ENCODE assay signal across 8 cellular contexts in the genomic region with DNA sequence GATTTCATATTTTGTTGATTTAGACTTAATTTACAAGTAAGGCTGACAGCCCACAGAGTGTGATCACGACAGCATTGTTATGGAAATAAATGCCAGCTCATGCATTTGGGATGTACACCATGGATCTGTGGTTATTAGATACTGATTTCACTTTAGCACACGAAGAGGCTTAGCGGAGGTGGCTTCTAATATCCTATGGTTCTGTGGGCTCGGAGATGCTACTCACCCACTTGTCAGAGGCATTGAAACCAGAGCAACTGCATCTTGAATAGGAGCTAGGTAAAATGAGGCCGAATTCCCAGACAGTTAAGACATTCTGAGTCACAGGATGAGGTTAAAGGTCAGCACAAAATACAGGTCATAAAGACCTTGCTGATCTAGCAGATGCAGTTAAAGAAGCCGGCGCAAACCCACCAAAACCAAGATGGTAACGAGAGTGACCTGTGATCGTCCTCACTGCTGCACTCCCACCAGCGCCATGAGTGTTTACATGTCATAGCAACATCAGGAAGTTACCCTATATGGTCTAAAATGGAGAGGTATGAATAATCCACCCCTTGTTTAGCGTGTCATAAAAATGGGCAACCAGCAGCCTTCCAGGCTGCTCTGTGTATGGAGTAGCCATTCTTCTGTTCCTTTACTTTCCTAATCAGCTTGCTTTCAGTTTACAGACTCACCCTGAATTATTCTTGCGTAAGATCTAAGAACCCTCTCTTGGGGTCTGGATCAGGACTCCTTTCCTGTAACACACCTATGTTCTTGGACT.
DNase-seq lines count a peak whose midpoint lies in the region; ATAC-seq, FAIRE-seq and TF ChIP-seq lines count a peak whose summit lies in the region.
"Had no signal": no experiment of that assay in that cellular context is flagged by ENCODE, and none has a peak within 500 bp of the region (broad histone marks: within the 10 kb centered on the region; RNA-seq: fewer than 3 reads in every experiment).

No MANE protein-coding gene starts in this region.

- no peak for TF ChIP-seq POLR2A in GM12892 (IDR thresholded peaks at IDR 0.05; ENCODE audit: low read depth, low read length)

- POLR2A ChIA-PET in SK-N-SH (lab: Yijun Ruan, JAX) = no interaction called here

- no peaks in the 10 kb centered on the region for H3K36me3 Mint-ChIP-seq in stimulated activated effector memory CD8-positive, alpha-beta T cell treated with anti-CD3 and anti-CD28 coated beads, Interleukin-12 subunit alpha, Interleukin-12 subunit beta, amount 100 ng/mL, for 72 hours

- peak overlapping the region; percentile 30 for H3K4me2 ChIP-seq in SK-N-SH

- H3K27me3 ChIP-seq in SK-N-SH (ENCODE audit: insufficient read depth) = no peaks in the 10 kb centered on the region

- peaks cover 0 to 6% of the 10 kb centered on the region in 2 experiments for H3K36me3 ChIP-seq in SK-N-SH (replicated peaks in 1 of 2; ENCODE audit: control insufficient read depth in 1 of 2, insufficient read depth in 2 of 2, low read length in 1 of 2)

- H3K79me2 ChIP-seq in SK-N-SH (ENCODE audit: insufficient read depth) = peaks cover 34% of the 10 kb centered on the region

- peak; percentile 74 for ATAC-seq in stimulated activated effector memory CD8-positive, alpha-beta T cell treated with anti-CD3 and anti-CD28 coated beads, Interleukin-12 subunit alpha, Interleukin-12 subunit beta, amount 100 ng/mL, for 72 hours
- ATAC-seq: naive thymus-derived CD4-positive, alpha-beta T cell had no signal

- H4K20me1 ChIP-seq in SK-N-SH (ENCODE audit: insufficient read depth) = no peaks in the 10 kb centered on the region

- no peak for TF ChIP-seq EP300 in SK-N-SH (IDR thresholded peaks at IDR 0.05; ENCODE audit: borderline replicate concordance in 1 of 2, low read depth in 1 of 2, low read length in 1 of 2)

- no peaks in the 10 kb centered on the region for H3K4me1 Mint-ChIP-seq in stimulated activated effector memory CD8-positive, alpha-beta T cell treated with anti-CD3 and anti-CD28 coated beads, Interleukin-12 subunit alpha, Interleukin-12 subunit beta, amount 100 ng/mL, for 72 hours

- CTCF ChIA-PET in SK-N-SH (lab: Yijun Ruan, JAX) = interaction anchor here (2.3 to 6.7 kb wide), 2 partner anchors 9 to 14 kb away, joined by 11 to 34 read pairs; no protein-coding TSS in a partner anchor

- H3K4me1 ChIP-seq in SK-N-SH (ENCODE audit: control insufficient read depth in 1 of 2, insufficient read depth in 2 of 2, low read depth in 1 of 2, low read length in 1 of 2) = peaks cover 11 to 16% of the 10 kb centered on the region in 2 experiments; a peak in 3 of 4 replicates

- peaks cover 12% of the 10 kb centered on the region for H3F3A ChIP-seq in SK-N-SH (replicated peaks; ENCODE audit: insufficient read depth)

- no peak for FAIRE-seq in GM12892 (lab: Jason Lieb, UNC)

- H3K27ac ChIP-seq in SK-N-SH (ENCODE audit: low read depth in 2 of 2, low read length in 1 of 2) = peak overlapping the region; percentile 24 to 72; a peak in 3 of 4 replicates

- H3K4me3 Mint-ChIP-seq in stimulated activated effector memory CD8-positive, alpha-beta T cell treated with anti-CD3 and anti-CD28 coated beads, Interleukin-12 subunit alpha, Interleukin-12 subunit beta, amount 100 ng/mL, for 72 hours = no peak overlapping the region
- H3K4me3 Mint-ChIP-seq: naive thymus-derived CD4-positive, alpha-beta T cell had no signal

- no peaks in the 10 kb centered on the region for H3K9me3 Mint-ChIP-seq in stimulated activated effector memory CD8-positive, alpha-beta T cell treated with anti-CD3 and anti-CD28 coated beads, Interleukin-12 subunit alpha, Interleukin-12 subunit beta, amount 100 ng/mL, for 72 hours
- H3K9me3 Mint-ChIP-seq: naive thymus-derived CD4-positive, alpha-beta T cell had no signal

- no peak overlapping the region for H2AFZ ChIP-seq in SK-N-SH (ENCODE audit: low read depth)

- H3K27ac Mint-ChIP-seq in stimulated activated effector memory CD8-positive, alpha-beta T cell treated with anti-CD3 and anti-CD28 coated beads, Interleukin-12 subunit alpha, Interleukin-12 subunit beta, amount 100 ng/mL, for 72 hours = no peak overlapping the region

- no peak for TF ChIP-seq RAD21 in SK-N-SH (IDR thresholded peaks at IDR 0.05; ENCODE audit: low read length)

- WGBS in SK-N-SH (ENCODE audit: low lambda C conversion rate) = 57% methylated on average over 12 of the region's 12 CpGs

- peak overlapping the region; percentile 26; the same call in 1 of the 2 replicates for H3K9ac ChIP-seq in SK-N-SH

- H3K9me2 ChIP-seq in SK-N-SH = no peaks in the 10 kb centered on the region

- no peak for TF ChIP-seq CTCF in SK-N-SH (IDR thresholded peaks at IDR 0.05)
- no peak for TF ChIP-seq CTCF in fibroblast of the aortic adventitia (IDR thresholded peaks at IDR 0.05; ENCODE audit: insufficient read depth, low read length)

- H3K9me3 ChIP-seq in SK-N-SH = no peaks in the 10 kb centered on the region

- peak; percentile 80 for DNase-seq in HCEC 1CT
- no peak for DNase-seq in SK-N-SH
- DNase-seq in fibroblast of the aortic adventitia (ENCODE audit: low read depth) = peak; percentile 88
- no peak for DNase-seq in stimulated activated effector memory CD8-positive, alpha-beta T cell treated with anti-CD3 and anti-CD28 coated beads, Interleukin-12 subunit alpha, Interleukin-12 subunit beta, amount 100 ng/mL, for 72 hours (ENCODE audit: low spot score in 2 of 2)
- DNase-seq in KG1 (lab: John Stamatoyannopoulos, UW) = no peak
- no peak for DNase-seq in GM12892 (ENCODE audit: insufficient read length)
- DNase-seq in NCI-H187 (lab: John Stamatoyannopoulos, UW) = no peak
- DNase-seq: naive thymus-derived CD4-positive, alpha-beta T cell had no signal

- H3K4me3 ChIP-seq in SK-N-SH (ENCODE audit: low read depth in 2 of 2, low read length in 1 of 2) (no peak overlapping the region), fibroblast of the aortic adventitia (ENCODE audit: low read depth, low read length) (no peak overlapping the region)

TF ChIP-seq in SK-N-SH, 30 proteins besides CTCF, POLR2A, EP300 and RAD21:
- TF ChIP-seq MXI1 (IDR thresholded peaks at IDR 0.05; ENCODE audit: low read depth, low read length) (no peak), TCF12 (IDR thresholded peaks at IDR 0.05) (0 out of 2 replicates have a peak, but pooled peaks have one; percentile 30), CHD2 (IDR thresholded peaks at IDR 0.05; ENCODE audit: low read length, partially characterized antibody) (no peak), FOSL2 (IDR thresholded peaks at IDR 0.05; ENCODE audit: borderline replicate concordance, low read depth) (peak; percentile 12; the same call in 1 of the 2 replicates), ELF1 (IDR thresholded peaks at IDR 0.05) (no peak), RXRA (IDR thresholded peaks at IDR 0.05; ENCODE audit: borderline replicate concordance, low read depth) (peak; percentile 62; the same call in 1 of the 2 replicates), NFIC (IDR thresholded peaks at IDR 0.05; ENCODE audit: borderline replicate concordance) (no peak), FOXM1 (IDR thresholded peaks at IDR 0.05; ENCODE audit: low read depth) (no peak)
- TF ChIP-seq, protein P1, sequence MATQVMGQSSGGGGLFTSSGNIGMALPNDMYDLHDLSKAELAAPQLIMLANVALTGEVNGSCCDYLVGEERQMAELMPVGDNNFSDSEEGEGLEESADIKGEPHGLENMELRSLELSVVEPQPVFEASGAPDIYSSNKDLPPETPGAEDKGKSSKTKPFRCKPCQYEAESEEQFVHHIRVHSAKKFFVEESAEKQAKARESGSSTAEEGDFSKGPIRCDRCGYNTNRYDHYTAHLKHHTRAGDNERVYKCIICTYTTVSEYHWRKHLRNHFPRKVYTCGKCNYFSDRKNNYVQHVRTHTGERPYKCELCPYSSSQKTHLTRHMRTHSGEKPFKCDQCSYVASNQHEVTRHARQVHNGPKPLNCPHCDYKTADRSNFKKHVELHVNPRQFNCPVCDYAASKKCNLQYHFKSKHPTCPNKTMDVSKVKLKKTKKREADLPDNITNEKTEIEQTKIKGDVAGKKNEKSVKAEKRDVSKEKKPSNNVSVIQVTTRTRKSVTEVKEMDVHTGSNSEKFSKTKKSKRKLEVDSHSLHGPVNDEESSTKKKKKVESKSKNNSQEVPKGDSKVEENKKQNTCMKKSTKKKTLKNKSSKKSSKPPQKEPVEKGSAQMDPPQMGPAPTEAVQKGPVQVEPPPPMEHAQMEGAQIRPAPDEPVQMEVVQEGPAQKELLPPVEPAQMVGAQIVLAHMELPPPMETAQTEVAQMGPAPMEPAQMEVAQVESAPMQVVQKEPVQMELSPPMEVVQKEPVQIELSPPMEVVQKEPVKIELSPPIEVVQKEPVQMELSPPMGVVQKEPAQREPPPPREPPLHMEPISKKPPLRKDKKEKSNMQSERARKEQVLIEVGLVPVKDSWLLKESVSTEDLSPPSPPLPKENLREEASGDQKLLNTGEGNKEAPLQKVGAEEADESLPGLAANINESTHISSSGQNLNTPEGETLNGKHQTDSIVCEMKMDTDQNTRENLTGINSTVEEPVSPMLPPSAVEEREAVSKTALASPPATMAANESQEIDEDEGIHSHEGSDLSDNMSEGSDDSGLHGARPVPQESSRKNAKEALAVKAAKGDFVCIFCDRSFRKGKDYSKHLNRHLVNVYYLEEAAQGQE (IDR thresholded peaks at IDR 0.05; ENCODE audit: low read depth, low read length) = no peak
- TF ChIP-seq, protein P2, sequence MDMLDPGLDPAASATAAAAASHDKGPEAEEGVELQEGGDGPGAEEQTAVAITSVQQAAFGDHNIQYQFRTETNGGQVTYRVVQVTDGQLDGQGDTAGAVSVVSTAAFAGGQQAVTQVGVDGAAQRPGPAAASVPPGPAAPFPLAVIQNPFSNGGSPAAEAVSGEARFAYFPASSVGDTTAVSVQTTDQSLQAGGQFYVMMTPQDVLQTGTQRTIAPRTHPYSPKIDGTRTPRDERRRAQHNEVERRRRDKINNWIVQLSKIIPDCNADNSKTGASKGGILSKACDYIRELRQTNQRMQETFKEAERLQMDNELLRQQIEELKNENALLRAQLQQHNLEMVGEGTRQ (IDR thresholded peaks at IDR 0.05; ENCODE audit: borderline replicate concordance, low read depth, low read length) = no peak
- TF ChIP-seq, protein P3, sequence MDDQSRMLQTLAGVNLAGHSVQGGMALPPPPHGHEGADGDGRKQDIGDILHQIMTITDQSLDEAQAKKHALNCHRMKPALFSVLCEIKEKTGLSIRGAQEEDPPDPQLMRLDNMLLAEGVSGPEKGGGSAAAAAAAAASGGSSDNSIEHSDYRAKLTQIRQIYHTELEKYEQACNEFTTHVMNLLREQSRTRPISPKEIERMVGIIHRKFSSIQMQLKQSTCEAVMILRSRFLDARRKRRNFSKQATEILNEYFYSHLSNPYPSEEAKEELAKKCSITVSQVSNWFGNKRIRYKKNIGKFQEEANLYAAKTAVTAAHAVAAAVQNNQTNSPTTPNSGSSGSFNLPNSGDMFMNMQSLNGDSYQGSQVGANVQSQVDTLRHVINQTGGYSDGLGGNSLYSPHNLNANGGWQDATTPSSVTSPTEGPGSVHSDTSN (IDR thresholded peaks at IDR 0.05) = 0 out of 2 replicates have a peak, but pooled peaks have one; percentile 23
TF ChIP-seq in SK-N-SH: peak in this region for 4.

Comparison
In these comparisons a context has a peak if more than half of its experiments do, and no peak if none do; other contexts are left out.
1. DNase-seq: peak in HCEC 1CT (single experiment) and fibroblast of the aortic adventitia (single experiment); none in SK-N-SH (single experiment), stimulated activated effector memory CD8-positive, alpha-beta T cell treated with anti-CD3 and anti-CD28 coated beads, Interleukin-12 subunit alpha, Interleukin-12 subunit beta, amount 100 ng/mL, for 72 hours (0 of 2), KG1 (single experiment), GM12892 (single experiment) and NCI-H187 (0 of 2).